ENCODE assay signal across 8 cellular contexts in the genomic region with DNA sequence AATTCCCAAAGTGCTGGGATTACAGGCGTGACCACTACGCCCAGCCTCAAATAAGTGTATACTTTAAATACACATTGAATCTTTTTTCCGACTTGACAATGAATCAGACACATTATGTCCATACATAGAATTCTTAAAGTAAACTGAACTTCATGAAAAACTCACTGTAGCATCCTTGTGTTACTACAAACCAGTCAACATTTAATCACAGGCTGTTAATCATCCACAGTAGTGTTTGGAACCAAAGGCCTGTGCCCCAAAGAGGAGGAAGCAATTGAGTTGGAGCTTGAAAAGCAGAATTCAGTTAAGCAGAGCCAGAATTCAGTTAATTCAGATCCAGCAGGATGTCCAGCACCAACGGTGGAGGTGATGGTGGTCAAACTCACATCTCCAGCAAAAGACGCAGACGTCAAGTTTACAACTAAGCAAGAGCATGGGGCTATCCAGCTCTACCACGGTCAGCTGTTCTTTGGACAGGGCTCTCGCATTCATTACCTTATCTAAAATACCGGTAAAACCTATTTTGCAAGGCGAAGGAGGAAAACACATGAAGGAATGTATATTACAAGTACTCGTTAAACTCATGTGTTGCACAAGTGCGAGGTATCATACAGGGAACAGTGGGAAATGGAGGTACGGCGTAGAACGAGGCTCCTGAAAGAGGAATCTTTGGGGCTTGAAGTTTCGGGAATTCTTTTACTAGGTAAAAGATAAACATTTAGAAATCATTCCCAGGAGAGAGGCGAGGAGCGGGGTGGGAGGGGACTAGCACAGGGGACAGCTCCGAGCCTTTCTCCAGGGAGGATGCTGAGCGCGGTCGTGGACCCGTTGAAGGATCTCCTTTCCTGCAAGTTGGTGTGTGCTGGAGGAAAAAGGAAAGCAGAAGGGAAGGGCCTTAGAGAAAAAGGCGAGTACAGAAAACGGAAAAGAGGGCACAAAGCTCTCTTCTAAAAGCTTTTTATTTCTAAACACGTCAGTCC. TPM values are rescaled to one million over a fixed set of nuclear protein-coding genes. Genes with fewer than 3 reads are reported as not detected.
DNase-seq lines count a peak whose midpoint lies in the region; ATAC-seq, FAIRE-seq and TF ChIP-seq lines count a peak whose summit lies in the region.

No MANE protein-coding gene starts in this region.

- intact Hi-C loops in activated CD4-positive, alpha-beta memory T cell treated with anti-CD3 and anti-CD28 coated beads for 36 hours (cut with micrococcal nuclease): loop anchor here (2.0 kb wide), 1 partner anchor 631 kb away; the partner anchor contains the start of gene INO80C

- in situ Hi-C loops in Caki2 (cut with HindIII; ENCODE audit: low pct_unique_long_range_greater_than_20kb, low sequenced_read_pairs): no loop called here

- POLR2A ChIA-PET in activated CD4-positive, alpha-beta memory T cell treated with anti-CD3 and anti-CD28 coated beads for 36 hours (lab: Charles Lee): interaction anchor here (0.8 to 2.8 kb wide), 4 partner anchors 14 to 701 kb away, joined by 3 to 8 read pairs (median 3); partner anchors contain the start of genes KIAA1328, RMP24 and TPGS2

- peak overlapping the region; percentile 94 for H3K4me3 Mint-ChIP-seq in activated CD4-positive, alpha-beta memory T cell treated with anti-CD3 and anti-CD28 coated beads for 36 hours
- peak overlapping the region; percentile 97 for H3K4me3 Mint-ChIP-seq in glutamatergic neuron (ENCODE audit: unreplicated experiment)

- no peak overlapping the region for H3K27ac Mint-ChIP-seq in activated CD4-positive, alpha-beta memory T cell treated with anti-CD3 and anti-CD28 coated beads for 36 hours
- H3K27ac Mint-ChIP-seq in glutamatergic neuron (ENCODE audit: unreplicated experiment): peak overlapping the region; percentile 87

- TF ChIP-seq CTCF in glutamatergic neuron (IDR thresholded peaks at IDR 0.05; ENCODE audit: partially characterized antibody, unreplicated experiment): no peak

- ATAC-seq in GM18907 (IDR thresholded peaks at IDR 0.05; ENCODE audit: unreplicated experiment): no peak

- no peaks in the 10 kb centered on the region for H3K27me3 Mint-ChIP-seq in activated CD4-positive, alpha-beta memory T cell treated with anti-CD3 and anti-CD28 coated beads for 36 hours
- H3K27me3 Mint-ChIP-seq in glutamatergic neuron (ENCODE audit: unreplicated experiment): peaks cover 10% of the 10 kb centered on the region

- peaks cover 54% of the 10 kb centered on the region for H3K4me1 Mint-ChIP-seq in activated CD4-positive, alpha-beta memory T cell treated with anti-CD3 and anti-CD28 coated beads for 36 hours (ENCODE audit: low read depth)
- peaks cover 23% of the 10 kb centered on the region for H3K4me1 Mint-ChIP-seq in glutamatergic neuron (ENCODE audit: low read depth, unreplicated experiment)

- no peak for FAIRE-seq in HTR-8/SVneo (lab: Jason Lieb, UNC)

- no peaks in the 10 kb centered on the region for H3K9me3 Mint-ChIP-seq in activated CD4-positive, alpha-beta memory T cell treated with anti-CD3 and anti-CD28 coated beads for 36 hours
- H3K9me3 Mint-ChIP-seq in glutamatergic neuron (ENCODE audit: unreplicated experiment): peaks cover 4% of the 10 kb centered on the region

- peak; percentile 15 for DNase-seq in Caki2 (ENCODE audit: low read depth)
- DNase-seq in HTR-8/SVneo (ENCODE audit: insufficient read length, low spot score): peak; percentile 3
- DNase-seq in activated CD4-positive, alpha-beta memory T cell treated with anti-CD3 and anti-CD28 coated beads for 36 hours: peak; percentile 13
- peak; percentile 34 for DNase-seq in glutamatergic neuron
- DNase-seq in pons (ENCODE audit: low spot score): peak; percentile 22
- no peak for DNase-seq in NCI-H1930 (lab: John Stamatoyannopoulos, UW)
- no peak for DNase-seq in ecto neural progenitor cell (ENCODE audit: low spot score)

- H3K36me3 Mint-ChIP-seq in activated CD4-positive, alpha-beta memory T cell treated with anti-CD3 and anti-CD28 coated beads for 36 hours: peaks cover 25% of the 10 kb centered on the region
- peaks cover 4% of the 10 kb centered on the region for H3K36me3 Mint-ChIP-seq in glutamatergic neuron (ENCODE audit: unreplicated experiment)

- CTCF ChIA-PET in activated CD4-positive, alpha-beta memory T cell treated with anti-CD3 and anti-CD28 coated beads for 36 hours (lab: Charles Lee): interaction anchor here (0.6 to 3.2 kb wide), 4 partner anchors 16 to 110 kb away, joined by 3 to 12 read pairs (median 4); partner anchors contain the start of gene MOCOS

RNA-seq across cellular contexts. Expression of gene SLC39A6, which starts 1.0 kb away (rescaled TPM):
- total RNA-seq in Caki2 (2014; rRNA removed; shearing (Covaris generic); ENCODE audit: low replicate concordance): 36.7 and 37.0 TPM in 2 replicates
- 10 to 100 TPM; 23.7 to 24.3 TPM for total RNA-seq in activated CD4-positive, alpha-beta memory T cell treated with anti-CD3 and anti-CD28 coated beads for 36 hours
- 113 TPM for total RNA-seq in glutamatergic neuron (ENCODE audit: unreplicated experiment)

RNA-seq across cellular contexts. Expression of gene ELP2, which starts 1.5 kb away (rescaled TPM):
- 64.6 and 91.0 TPM in 2 replicates for total RNA-seq in Caki2 (2014; rRNA removed; shearing (Covaris generic); ENCODE audit: low replicate concordance)
- total RNA-seq in activated CD4-positive, alpha-beta memory T cell treated with anti-CD3 and anti-CD28 coated beads for 36 hours: 10 to 100 TPM; 83.7 to 84.4 TPM
- 96.2 TPM for total RNA-seq in glutamatergic neuron (ENCODE audit: unreplicated experiment)

RNA-seq across cellular contexts. Expression of gene MOCOS, which starts 59.1 kb away (rescaled TPM):
- 3.7 and 10.2 TPM in 2 replicates for total RNA-seq in Caki2 (2014; rRNA removed; shearing (Covaris generic); ENCODE audit: low replicate concordance)
- total RNA-seq in activated CD4-positive, alpha-beta memory T cell treated with anti-CD3 and anti-CD28 coated beads for 36 hours: under 1 TPM; 0.17 to 0.36 TPM
- total RNA-seq in glutamatergic neuron (ENCODE audit: unreplicated experiment): 1.3 TPM

Comparison
In these comparisons a context has a peak if more than half of its experiments do, and no peak if none do; other contexts are left out.
1. DNase-seq: peak in Caki2 (single experiment), HTR-8/SVneo (single experiment), activated CD4-positive, alpha-beta memory T cell treated with anti-CD3 and anti-CD28 coated beads for 36 hours (single experiment), glutamatergic neuron (single experiment) and pons (single experiment); none in NCI-H1930 (0 of 2) and ecto neural progenitor cell (single experiment).